In the genomic region with DNA sequence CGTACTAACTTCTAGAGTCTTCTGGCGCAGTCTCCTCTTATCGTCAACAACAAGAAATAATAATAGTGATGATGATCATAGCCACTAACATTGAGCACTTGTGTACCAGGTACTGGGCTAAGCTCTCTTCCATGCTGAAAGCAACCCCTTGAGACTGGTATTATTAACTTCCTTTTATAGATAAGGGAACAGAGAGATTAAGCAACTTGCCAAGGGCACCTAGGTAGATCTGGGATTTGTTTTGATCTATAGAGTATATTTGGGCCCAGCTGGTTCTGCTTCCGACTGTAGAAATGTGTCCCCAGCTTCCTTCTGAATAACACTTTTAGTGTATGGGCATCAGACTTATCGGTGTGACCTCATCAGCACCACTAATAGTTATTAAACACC, we compare ENCODE assay signal across 9 cellular contexts. TPM values are rescaled to one million over a fixed set of nuclear protein-coding genes. Genes with fewer than 3 reads are reported as not detected.
DNase-seq lines count a peak whose midpoint lies in the region; ATAC-seq and TF ChIP-seq lines count a peak whose summit lies in the region.
"Had no signal": no experiment of that assay in that cellular context is flagged by ENCODE, and none has a peak within 500 bp of the region (broad histone marks: within the 10 kb centered on the region; RNA-seq: fewer than 3 reads in every experiment).

No MANE protein-coding gene starts in this region.

- H3K9me3 ChIP-seq in lower lobe of right lung = no peaks in the 10 kb centered on the region
- H3K9me3 ChIP-seq in thoracic aorta = no peaks in the 10 kb centered on the region

- H3K4me1 ChIP-seq in lower lobe of right lung (peaks cover 30% of the 10 kb centered on the region), thoracic aorta (ENCODE audit: control insufficient read depth in 1 of 2, low read depth in 2 of 2) (peaks cover 5 to 31% of the 10 kb centered on the region in 2 donors)

- H3K36me3 Mint-ChIP-seq in activated T-cell treated with anti-CD3 and anti-CD28 coated beads, Interleukin-2, amount 50 U/mL, for 4 hours (ENCODE audit: insufficient read depth) = no peaks in the 10 kb centered on the region
- no peaks in the 10 kb centered on the region for H3K36me3 Mint-ChIP-seq in activated naive CD8-positive, alpha-beta T cell treated with anti-CD3 and anti-CD28 coated beads for 36 hours

- no peaks in the 10 kb centered on the region for H3K27me3 ChIP-seq in lower lobe of right lung (ENCODE audit: low read depth)
- H3K27me3 ChIP-seq in thoracic aorta (replicated peaks; ENCODE audit: insufficient read depth) = no peaks in the 10 kb centered on the region

- H3K4me3 ChIP-seq in lower lobe of right lung (peak overlapping the region; percentile 62), thoracic aorta (peak overlapping the region; percentile 84)

- intact Hi-C loops in lower lobe of right lung (cut with DNase I) = loop anchor here (5.0 kb wide), 1 partner anchor 77 kb away; no protein-coding TSS in a partner anchor

- H3K27ac ChIP-seq in lower lobe of right lung = peak overlapping the region; percentile 83
- H3K27ac ChIP-seq in thoracic aorta = peak overlapping the region; percentile 80 to 81

- ATAC-seq in activated T-cell treated with anti-CD3 and anti-CD28 coated beads, Interleukin-2, amount 50 U/mL, for 4 hours = no peak
- ATAC-seq in lower lobe of right lung = no peak
- ATAC-seq in thoracic aorta (ENCODE audit: insufficient number of reproducible peaks, low FRiP score, low read depth) = no peak

- H3K36me3 ChIP-seq in lower lobe of right lung (no peaks in the 10 kb centered on the region), thoracic aorta (no peaks in the 10 kb centered on the region)

- no peaks in the 10 kb centered on the region for H3K9me3 Mint-ChIP-seq in activated T-cell treated with anti-CD3 and anti-CD28 coated beads, Interleukin-2, amount 50 U/mL, for 4 hours
- no peaks in the 10 kb centered on the region for H3K9me3 Mint-ChIP-seq in activated naive CD8-positive, alpha-beta T cell treated with anti-CD3 and anti-CD28 coated beads for 36 hours

- DNase-seq in activated T-cell treated with anti-CD3 and anti-CD28 coated beads, Interleukin-2, amount 50 U/mL, for 4 hours = no peak
- DNase-seq in activated T-cell treated with anti-CD3 and anti-CD28 coated beads, Interleukin-2, amount 50 U/mL, for 1 hour = no peak
- no peak for DNase-seq in activated naive CD8-positive, alpha-beta T cell treated with anti-CD3 and anti-CD28 coated beads for 36 hours
- DNase-seq in lower lobe of right lung (no peak), thoracic aorta (ENCODE audit: low spot score) (no peak), NCI-H2107 (lab: John Stamatoyannopoulos, UW) (no peak), NCI-H345 (lab: John Stamatoyannopoulos, UW) (no peak), NCI-H774 (lab: John Stamatoyannopoulos, UW) (no peak)

- H3K4me3 Mint-ChIP-seq in activated T-cell treated with anti-CD3 and anti-CD28 coated beads, Interleukin-2, amount 50 U/mL, for 4 hours = peak overlapping the region; percentile 85
- H3K4me3 Mint-ChIP-seq in activated naive CD8-positive, alpha-beta T cell treated with anti-CD3 and anti-CD28 coated beads for 36 hours = peak overlapping the region; percentile 15

- peaks cover 32% of the 10 kb centered on the region for H3K4me1 Mint-ChIP-seq in activated T-cell treated with anti-CD3 and anti-CD28 coated beads, Interleukin-2, amount 50 U/mL, for 4 hours (ENCODE audit: low read depth)
- peaks cover 31% of the 10 kb centered on the region for H3K4me1 Mint-ChIP-seq in activated naive CD8-positive, alpha-beta T cell treated with anti-CD3 and anti-CD28 coated beads for 36 hours

- no peak for TF ChIP-seq CTCF in lower lobe of right lung (IDR thresholded peaks at IDR 0.05)
- no peak for TF ChIP-seq CTCF in thoracic aorta (IDR thresholded peaks at IDR 0.05)

- H3K27me3 Mint-ChIP-seq in activated T-cell treated with anti-CD3 and anti-CD28 coated beads, Interleukin-2, amount 50 U/mL, for 4 hours (ENCODE audit: low read depth) = peaks cover 3% of the 10 kb centered on the region
- no peaks in the 10 kb centered on the region for H3K27me3 Mint-ChIP-seq in activated naive CD8-positive, alpha-beta T cell treated with anti-CD3 and anti-CD28 coated beads for 36 hours

- no peak overlapping the region for H3K27ac Mint-ChIP-seq in activated naive CD8-positive, alpha-beta T cell treated with anti-CD3 and anti-CD28 coated beads for 36 hours

RNA-seq across cellular contexts. Expression of a gene that starts 1.1 kb away (rescaled TPM):
- 1 to 10 TPM; 5.5 to 7.0 (median 6.5) TPM for total RNA-seq in activated T-cell treated with anti-CD3 and anti-CD28 coated beads, Interleukin-2, amount 50 U/mL, for 4 hours
- total RNA-seq in activated naive CD8-positive, alpha-beta T cell treated with anti-CD3 and anti-CD28 coated beads for 36 hours = 1 to 10 TPM; 6.9 to 8.6 TPM
- total RNA-seq in lower lobe of right lung (46.1 TPM), thoracic aorta (10 to 100 TPM; 34.7 to 74.2 TPM)

RNA-seq across cellular contexts. Expression of a gene that starts 1.3 kb away (rescaled TPM):
- total RNA-seq in activated T-cell treated with anti-CD3 and anti-CD28 coated beads, Interleukin-2, amount 50 U/mL, for 4 hours = not detected
- total RNA-seq in activated naive CD8-positive, alpha-beta T cell treated with anti-CD3 and anti-CD28 coated beads for 36 hours = not detected
- total RNA-seq in lower lobe of right lung (0.50 TPM), thoracic aorta (not detected)
- total RNA-seq: LHCN-M2 had no signal

RNA-seq across cellular contexts. Expression of a gene that starts 29.5 kb away (rescaled TPM):
- under 1 TPM; 0.11 to 0.35 (median 0.23) TPM for total RNA-seq in activated T-cell treated with anti-CD3 and anti-CD28 coated beads, Interleukin-2, amount 50 U/mL, for 4 hours
- total RNA-seq in activated naive CD8-positive, alpha-beta T cell treated with anti-CD3 and anti-CD28 coated beads for 36 hours = under 1 TPM in 1 of 2 experiments, not detected in 1; 0.21 TPM
- total RNA-seq in lower lobe of right lung (28.5 TPM), thoracic aorta (10 to 100 TPM; 51.0 to 61.7 TPM)

RNA-seq across cellular contexts. Expression of a gene that starts 42.0 kb away (rescaled TPM):
- not detected for total RNA-seq in activated T-cell treated with anti-CD3 and anti-CD28 coated beads, Interleukin-2, amount 50 U/mL, for 4 hours
- total RNA-seq in activated naive CD8-positive, alpha-beta T cell treated with anti-CD3 and anti-CD28 coated beads for 36 hours = not detected
- total RNA-seq in lower lobe of right lung = not detected
- not detected for total RNA-seq in thoracic aorta
- total RNA-seq: LHCN-M2 had no signal

RNA-seq across cellular contexts. Expression of a gene that starts 56.3 kb away (rescaled TPM):
- not detected for total RNA-seq in activated T-cell treated with anti-CD3 and anti-CD28 coated beads, Interleukin-2, amount 50 U/mL, for 4 hours
- not detected for total RNA-seq in activated naive CD8-positive, alpha-beta T cell treated with anti-CD3 and anti-CD28 coated beads for 36 hours
- total RNA-seq in lower lobe of right lung (not detected), thoracic aorta (not detected)
- total RNA-seq: LHCN-M2 had no signal

Comparison
In these comparisons a context has a peak if more than half of its experiments do, and no peak if none do; other contexts are left out.
1. RNA of a gene that starts 29.5 kb away (total RNA-seq): 51.0 to 61.7 TPM in thoracic aorta and 28.5 TPM in lower lobe of right lung (single experiment); 0.11 to 0.35 TPM in activated T-cell treated with anti-CD3 and anti-CD28 coated beads, Interleukin-2, amount 50 U/mL, for 4 hours and 0.21 TPM in activated naive CD8-positive, alpha-beta T cell treated with anti-CD3 and anti-CD28 coated beads for 36 hours; every median in the first group is over 10 times any median in the second.